ENCODE assay signal across 14 cellular contexts in the genomic region with DNA sequence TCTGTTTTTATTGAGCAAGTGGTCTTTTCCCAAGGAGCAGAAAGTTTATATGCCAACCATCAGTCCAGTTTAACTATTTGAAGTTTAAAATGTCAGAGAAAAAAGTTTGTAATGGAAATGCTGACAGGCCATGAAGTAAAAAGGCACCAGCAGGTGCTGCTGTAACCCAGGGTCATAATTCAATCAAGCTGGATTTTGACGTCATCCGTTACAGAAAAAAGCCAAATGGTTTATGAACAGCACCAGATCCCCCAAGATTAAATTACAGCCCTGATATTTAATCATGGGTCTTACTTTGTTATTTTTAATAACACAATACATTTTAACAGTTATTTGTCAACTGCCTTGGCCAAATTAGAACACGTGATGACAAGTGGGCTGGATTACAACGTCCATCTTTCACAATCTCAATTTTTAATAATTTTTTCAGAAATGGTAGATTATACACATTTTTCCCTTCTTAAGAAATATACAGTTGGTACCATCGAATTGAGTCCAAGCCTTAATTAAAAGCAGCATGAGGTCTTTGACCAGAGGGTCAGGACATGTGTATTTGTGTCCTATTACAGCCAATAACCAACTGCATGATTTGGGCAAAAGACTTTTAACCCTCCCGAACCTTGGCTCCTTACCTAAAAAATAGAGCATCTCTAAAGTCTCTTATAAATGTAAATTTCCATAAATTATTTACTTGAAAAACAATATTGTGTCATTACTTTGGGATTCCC. TPM values are rescaled to one million over a fixed set of nuclear protein-coding genes. Genes with fewer than 3 reads are reported as not detected.
A peak's percentile ranks its signal among the peaks of the same experiment; 100 is the strongest.
DNase-seq lines count a peak whose midpoint lies in the region; ATAC-seq, FAIRE-seq and TF ChIP-seq lines count a peak whose summit lies in the region.
"Had no signal": no experiment of that assay in that cellular context is flagged by ENCODE, and none has a peak within 500 bp of the region (broad histone marks: within the 10 kb centered on the region; RNA-seq: fewer than 3 reads in every experiment).

No MANE protein-coding gene starts in this region.

- DNase-seq in GM23338 (ENCODE audit: low spot score): peak; percentile 27
- peak; percentile 11 for DNase-seq in NCI-H2227 (lab: John Stamatoyannopoulos, UW; ENCODE audit: unreplicated experiment)
- DNase-seq in bronchial epithelial cell (ENCODE audit: low read depth): no peak
- DNase-seq in osteocyte (ENCODE audit: extremely low spot score, unreplicated experiment): no peak
- DNase-seq in NCI-H1092 treated with DMSO at 0.1 percent for 48 hours (lab: John Stamatoyannopoulos, UW): no peak
- no peak for DNase-seq in tibial artery
- DNase-seq: heart right ventricle, NCI-H1105, T1000 had no signal

- H3K27me3 Mint-ChIP-seq in GM23338 (ENCODE audit: insufficient read depth, low read depth, poor library complexity): no peaks in the 10 kb centered on the region
- H3K27me3 Mint-ChIP-seq in osteocyte (ENCODE audit: unreplicated experiment): no peaks in the 10 kb centered on the region

- H3K36me3 ChIP-seq in GM23338 (ENCODE audit: insufficient read depth) (no peaks in the 10 kb centered on the region), bronchial epithelial cell (ENCODE audit: control insufficient read depth, insufficient read depth, low read length) (no peaks in the 10 kb centered on the region), tibial artery (no peaks in the 10 kb centered on the region)
- H3K36me3 ChIP-seq: adrenal gland, prostate gland had no signal

- H3K4me1 Mint-ChIP-seq in GM23338 (peaks cover 79% of the 10 kb centered on the region), osteocyte (ENCODE audit: unreplicated experiment) (peaks cover 5% of the 10 kb centered on the region)

- H3K4me3 Mint-ChIP-seq in GM23338: peak overlapping the region; percentile 19; the same call in 1 of the 3 replicates
- H3K4me3 Mint-ChIP-seq in osteocyte (ENCODE audit: unreplicated experiment): no peak overlapping the region
- H3K4me3 Mint-ChIP-seq: mesothelial cell of epicardium had no signal

- no peaks in the 10 kb centered on the region for H3K27me3 ChIP-seq in GM23338 (ENCODE audit: insufficient read depth)
- no peaks in the 10 kb centered on the region for H3K27me3 ChIP-seq in bronchial epithelial cell (ENCODE audit: control insufficient read depth, insufficient read depth, low read length)
- no peaks in the 10 kb centered on the region for H3K27me3 ChIP-seq in tibial artery
- H3K27me3 ChIP-seq: adrenal gland, heart right ventricle had no signal

- FAIRE-seq in bronchial epithelial cell (lab: Jason Lieb, UNC): no peak

- H3K36me3 Mint-ChIP-seq in GM23338 (ENCODE audit: low read depth) (peaks cover 5% of the 10 kb centered on the region; the same call in 2 of the 3 replicates), osteocyte (ENCODE audit: unreplicated experiment) (peaks cover 15% of the 10 kb centered on the region)

- H3K4me1 ChIP-seq in GM23338 (ENCODE audit: insufficient read depth): peaks cover 50% of the 10 kb centered on the region
- H3K4me1 ChIP-seq in tibial artery: peaks cover 0 to 7% (median 0%) of the 10 kb centered on the region in 4 donors
- H3K4me1 ChIP-seq: adrenal gland, prostate gland had no signal

- H3K27ac ChIP-seq in GM23338 (ENCODE audit: low read depth) (no peak overlapping the region), tibial artery (no peak overlapping the region)
- H3K27ac ChIP-seq: adrenal gland, heart right ventricle, HL-60, prostate gland had no signal

- peak overlapping the region; percentile 50 for H3K4me2 ChIP-seq in GM23338

- ATAC-seq in GM23338: no peak
- ATAC-seq in GM21786 (IDR thresholded peaks at IDR 0.05; ENCODE audit: unreplicated experiment): no peak
- ATAC-seq: heart right ventricle had no signal

- H3K9me3 ChIP-seq in tibial artery: no peaks in the 10 kb centered on the region
- H3K9me3 ChIP-seq: adrenal gland, heart right ventricle, prostate gland had no signal

- intact Hi-C loops in tibial artery (cut with DNase I; ENCODE audit: low total_unique reads): no loop called here

- H3K27ac Mint-ChIP-seq in GM23338 (peak overlapping the region; percentile 75), osteocyte (ENCODE audit: unreplicated experiment) (no peak overlapping the region)
- H3K27ac Mint-ChIP-seq: mesothelial cell of epicardium had no signal

- no peak overlapping the region for H2AFZ ChIP-seq in GM23338

- peak in 1 of 2 experiments; percentile 52 for TF ChIP-seq CTCF in GM23338 (conservative IDR thresholded peaks at IDR 0.05; ENCODE audit: low read depth in 2 of 2)
- peak; percentile 20 for TF ChIP-seq CTCF in bronchial epithelial cell (IDR thresholded peaks at IDR 0.05; ENCODE audit: insufficient read depth, low read length, severe bottlenecking)
- TF ChIP-seq CTCF in osteocyte (IDR thresholded peaks at IDR 0.05): peak; percentile 22
- TF ChIP-seq CTCF in tibial artery (IDR thresholded peaks at IDR 0.05): no peak

- H3K9me2 ChIP-seq in GM23338 (ENCODE audit: insufficient read depth): no peaks in the 10 kb centered on the region

- peaks cover 89% of the 10 kb centered on the region for H3K79me2 ChIP-seq in GM23338 (replicated peaks; ENCODE audit: insufficient read depth)

- H3K9me3 Mint-ChIP-seq in GM23338 (no peaks in the 10 kb centered on the region), osteocyte (ENCODE audit: unreplicated experiment) (no peaks in the 10 kb centered on the region)
- H3K9me3 Mint-ChIP-seq: mesothelial cell of epicardium had no signal

- no peaks in the 10 kb centered on the region for H3F3A ChIP-seq in GM23338 (replicated peaks; ENCODE audit: low read depth)

- H3K4me3 ChIP-seq in GM23338 (no peak overlapping the region), bronchial epithelial cell (ENCODE audit: low read depth, low read length) (no peak overlapping the region), tibial artery (no peak overlapping the region)
- H3K4me3 ChIP-seq: adrenal gland, heart right ventricle, prostate gland had no signal

- H4K20me1 ChIP-seq in GM23338 (replicated peaks; ENCODE audit: insufficient read depth): peaks cover 5% of the 10 kb centered on the region; the same call in 1 of the 2 replicates

TF ChIP-seq in GM23338, 12 proteins besides CTCF, POLR2A, EP300 and RAD21 (continues in another document):
- TF ChIP-seq STAT1 (IDR thresholded peaks at IDR 0.05; ENCODE audit: unreplicated experiment) (no peak), CREB1 (CRISPR knock-in tag; IDR thresholded peaks at IDR 0.05; ENCODE audit: low read depth) (no peak), EZH2 (IDR thresholded peaks at IDR 0.05; ENCODE audit: low read depth, unreplicated experiment) (no peak), NANOG (IDR thresholded peaks at IDR 0.05; ENCODE audit: borderline replicate concordance) (no peak), POLR2AphosphoS5 (IDR thresholded peaks at IDR 0.05; ENCODE audit: low read depth) (no peak), EZH2phosphoT487 (IDR thresholded peaks at IDR 0.05; ENCODE audit: unreplicated experiment) (no peak), ZNF331 (CRISPR knock-in tag; IDR thresholded peaks at IDR 0.05; ENCODE audit: low read depth) (no peak)

RNA-seq across cellular contexts. Expression of a gene that starts 10.0 kb away (rescaled TPM):
- 89.2 and 91.2 TPM in 2 replicates for total RNA-seq in GM23338 (2014; rRNA removed; shearing (Covaris generic))
- 68.0 and 77.7 TPM in 2 replicates for polyA plus RNA-seq in GM23338 (2016; fragmentation: Nextera tagmentation; extraction: Ambion mirVana)
- total RNA-seq in bronchial epithelial cell (4.5 and 10.0 TPM in 2 replicates), osteocyte (73.5 and 77.3 TPM in 2 replicates)

Comparison
In these comparisons a context has a peak if more than half of its experiments do, and no peak if none do; other contexts are left out.
1. DNase-seq: peak in GM23338 (single experiment) and NCI-H2227 (single experiment); none in bronchial epithelial cell (single experiment), osteocyte (single experiment), NCI-H1092 treated with DMSO at 0.1 percent for 48 hours (single experiment) and tibial artery (0 of 2).
2. CTCF ChIP-seq: peak in bronchial epithelial cell (single experiment) and osteocyte (single experiment); none in tibial artery (0 of 2).